Comparison of ENCODE assay signal across 28 cellular contexts in the genomic region with DNA sequence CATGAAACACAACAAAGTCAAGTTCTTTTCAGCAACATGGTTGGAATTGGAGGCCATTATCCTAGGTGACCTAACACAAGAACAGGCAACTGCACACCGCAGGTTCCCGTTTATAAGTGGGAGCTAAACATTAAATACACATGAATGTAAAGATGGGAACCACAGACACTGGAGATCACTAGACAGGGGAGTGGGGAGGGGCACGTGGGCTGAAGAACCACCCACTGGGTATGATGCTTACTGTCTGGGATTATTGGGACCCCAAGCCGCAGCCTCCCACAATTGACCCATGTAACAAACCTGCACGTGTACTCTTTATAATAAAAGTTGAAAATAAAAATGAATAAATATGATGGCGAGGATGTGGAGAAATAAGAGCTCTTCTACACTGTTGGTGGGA. TPM values are rescaled to one million over a fixed set of nuclear protein-coding genes. Genes with fewer than 3 reads are reported as not detected.
"Had no signal": no experiment of that assay in that cellular context is flagged by ENCODE, and none has a peak within 500 bp of the region (broad histone marks: within the 10 kb centered on the region; RNA-seq: fewer than 3 reads in every experiment).

No MANE protein-coding gene starts in this region.

- H3K4me3 Mint-ChIP-seq: dendritic cell treated with granulocyte-macrophage colony-stimulating factor and Interleukin-4, amounts not matched to agents 40 ng/mL and 50 ng/mL, for 4 days; effector memory CD8-positive, alpha-beta T cell; endodermal cell; mesothelial cell of epicardium; naive B cell had no signal

- H3K9me3 Mint-ChIP-seq: dendritic cell treated with granulocyte-macrophage colony-stimulating factor and Interleukin-4, amounts not matched to agents 40 ng/mL and 50 ng/mL, for 4 days; effector memory CD8-positive, alpha-beta T cell; endodermal cell; mesothelial cell of epicardium had no signal

- ATAC-seq: effector memory CD8-positive, alpha-beta T cell; esophagus mucosa; gastrocnemius medialis; heart right ventricle; left cardiac atrium; lower lobe of right lung; mucosa of descending colon had no signal

- DNase-seq: cortex of kidney; effector CD8-positive, alpha-beta T cell; effector memory CD8-positive, alpha-beta T cell; erythroblast; esophagus squamous epithelium; foreskin fibroblast; foreskin melanocyte; gastrocnemius medialis; glutamatergic neuron; head of caudate nucleus; heart right ventricle; hippocampal formation; left cardiac atrium; left ventricle myocardium inferior; lower lobe of right lung; mesenchymal stem cell; mucosa of descending colon; naive B cell had no signal

- H3K36me3 Mint-ChIP-seq: mesothelial cell of epicardium had no signal

- H3K27ac Mint-ChIP-seq: dendritic cell treated with granulocyte-macrophage colony-stimulating factor and Interleukin-4, amounts not matched to agents 40 ng/mL and 50 ng/mL, for 4 days; effector memory CD8-positive, alpha-beta T cell; endodermal cell; mesothelial cell of epicardium; naive B cell had no signal

- H3K4me1 Mint-ChIP-seq: endodermal cell, mesothelial cell of epicardium had no signal

RNA-seq across cellular contexts. Expression of gene RAET1G, which starts 8.6 kb away (rescaled TPM):
- total RNA-seq: cerebellum, endodermal cell, kidney epithelial cell, liver, mesothelial cell of epicardium, myocyte had no signal

RNA-seq across cellular contexts. Expression of gene ULBP1, which starts 32.2 kb away (rescaled TPM):
- total RNA-seq: mucosa of descending colon had no signal

RNA-seq across cellular contexts. Expression of gene RAET1E, which starts 33.6 kb away (rescaled TPM):
- total RNA-seq: cerebellum, endodermal cell, glomerular endothelial cell, kidney epithelial cell, liver, lower lobe of right lung, lung microvascular endothelial cell, mesothelial cell of epicardium had no signal
